Comparison of ENCODE assay signal across 33 cellular contexts in genomic region chr3:110485389-110485788, GRCh38.
"Had no signal": no experiment of that assay in that cellular context is flagged by ENCODE, and none has a peak within 500 bp of the region (broad histone marks: within the 10 kb centered on the region; RNA-seq: fewer than 3 reads in every experiment).

No MANE protein-coding gene starts in this region.

- H3K27ac Mint-ChIP-seq: naive thymus-derived CD8-positive, alpha-beta T cell; natural killer cell treated with Interleukin-12 subunit alpha and Interleukin-12 subunit beta and Interleukin-15 and Interleukin-18, amount 100 ng/mL, for 72 hours; nephron progenitor cell; progenitor cell of endocrine pancreas; stimulated activated memory B cell treated with anti-CD40 and anti-IgM and Interleukin-4, amounts not matched to agents 10 μg/mL and 1 μg/mL and 100 μg/mL, for 72 hours; stimulated activated naive CD8-positive, alpha-beta T cell treated with anti-CD3 and anti-CD28 coated beads, Interleukin-15, amount 100 ng/mL, for 72 hours had no signal

- DNase-seq: naive thymus-derived CD8-positive, alpha-beta T cell; nephron progenitor cell; nucleus accumbens; ovary; posterior cingulate gyrus; psoas muscle; right cardiac atrium; right lobe of liver; sigmoid colon; spleen; stimulated activated CD4-positive, alpha-beta T cell treated with anti-CD3 and anti-CD28 coated beads, Interleukin-12 subunit alpha, Interleukin-12 subunit beta, amount 100 ng/mL, for 4 hours; stimulated activated CD4-positive, alpha-beta T cell treated with anti-CD3 and anti-CD28 coated beads, Interleukin-1b, Interleukin-23, amount 100 ng/mL, for 48 hours; stimulated activated CD4-positive, alpha-beta T cell treated with anti-CD3 and anti-CD28 coated beads, Interleukin-4, amount 100 ng/mL, for 1 hour; stimulated activated CD4-positive, alpha-beta T cell treated with anti-CD3 and anti-CD28 coated beads, Interleukin-4, amount 100 ng/mL, for 4 hours; stimulated activated CD8-positive, alpha-beta memory T cell treated with anti-CD3 and anti-CD28 coated beads, Interleukin-4, amount 100 ng/mL, for 48 hours; stimulated activated naive CD4-positive, alpha-beta T cell; stimulated activated naive CD8-positive, alpha-beta T cell treated with anti-CD3 and anti-CD28 coated beads, Interleukin-15, amount 100 ng/mL, for 72 hours; stimulated activated naive CD8-positive, alpha-beta T cell treated with anti-CD3 and anti-CD28 coated beads, Interleukin-15, Interleukin-2, amounts not matched to agents 100 U/mL and 50 U/mL, for 24 hours; substantia nigra; thyroid gland; trophoblast cell; upper lobe of left lung had no signal

- H3K36me3 Mint-ChIP-seq: stimulated activated memory B cell treated with anti-CD40 and anti-IgM and Interleukin-4, amounts not matched to agents 10 μg/mL and 1 μg/mL and 100 μg/mL, for 72 hours had no signal

- H3K27me3 ChIP-seq: neutrophil, ovary, right lobe of liver, sigmoid colon, spleen, thyroid gland, tibial nerve, upper lobe of left lung, vagina had no signal

- H3K4me1 ChIP-seq: parathyroid adenoma, psoas muscle, right lobe of liver, sigmoid colon, spleen, thyroid gland, tibial nerve, upper lobe of left lung, vagina had no signal

- H3K4me3 ChIP-seq: ovary, psoas muscle, right lobe of liver, sigmoid colon, skin epidermis, smooth muscle cell, spleen, thoracic aorta, thyroid gland, tibial nerve, upper lobe of left lung, vagina had no signal

- H3K27me3 Mint-ChIP-seq: natural killer cell treated with Interleukin-12 subunit alpha and Interleukin-12 subunit beta and Interleukin-15 and Interleukin-18, amount 100 ng/mL, for 72 hours; progenitor cell of endocrine pancreas; stimulated activated memory B cell treated with anti-CD40 and anti-IgM and Interleukin-4, amounts not matched to agents 10 μg/mL and 1 μg/mL and 100 μg/mL, for 72 hours; stimulated activated naive CD8-positive, alpha-beta T cell treated with anti-CD3 and anti-CD28 coated beads, Interleukin-15, amount 100 ng/mL, for 72 hours had no signal

- H3K36me3 ChIP-seq: neutrophil, ovary, right lobe of liver, sigmoid colon, spleen, thoracic aorta, thyroid gland, tibial nerve, upper lobe of left lung, vagina had no signal

- H3K4me2 ChIP-seq: smooth muscle cell had no signal

- H3K27ac ChIP-seq: neutrophil, ovary, parathyroid adenoma, psoas muscle, right lobe of liver, sigmoid colon, skin epidermis, spleen, thoracic aorta, thyroid gland, tibial nerve, upper lobe of left lung, vagina had no signal

- H3K9me3 ChIP-seq: neutrophil, ovary, right lobe of liver, thyroid gland, vagina had no signal

- H3K4me3 Mint-ChIP-seq: naive thymus-derived CD8-positive, alpha-beta T cell; natural killer cell treated with Interleukin-12 subunit alpha and Interleukin-12 subunit beta and Interleukin-15 and Interleukin-18, amount 100 ng/mL, for 72 hours; nephron progenitor cell; neural crest cell; stimulated activated memory B cell treated with anti-CD40 and anti-IgM and Interleukin-4, amounts not matched to agents 10 μg/mL and 1 μg/mL and 100 μg/mL, for 72 hours; stimulated activated naive CD8-positive, alpha-beta T cell treated with anti-CD3 and anti-CD28 coated beads, Interleukin-15, amount 100 ng/mL, for 72 hours had no signal

- H3K4me1 Mint-ChIP-seq: naive thymus-derived CD8-positive, alpha-beta T cell; nephron progenitor cell; neural crest cell; stimulated activated memory B cell treated with anti-CD40 and anti-IgM and Interleukin-4, amounts not matched to agents 10 μg/mL and 1 μg/mL and 100 μg/mL, for 72 hours; stimulated activated naive CD8-positive, alpha-beta T cell treated with anti-CD3 and anti-CD28 coated beads, Interleukin-15, amount 100 ng/mL, for 72 hours had no signal

- ATAC-seq: naive thymus-derived CD8-positive, alpha-beta T cell; natural killer cell treated with Interleukin-12 subunit alpha and Interleukin-12 subunit beta and Interleukin-15 and Interleukin-18, amount 100 ng/mL, for 72 hours; psoas muscle; right cardiac atrium; right lobe of liver; stimulated activated memory B cell treated with anti-CD40 and anti-IgM and Interleukin-4, amounts not matched to agents 10 μg/mL and 1 μg/mL and 100 μg/mL, for 72 hours; stimulated activated naive CD8-positive, alpha-beta T cell treated with anti-CD3 and anti-CD28 coated beads, Interleukin-15, amount 100 ng/mL, for 72 hours; stimulated activated naive CD8-positive, alpha-beta T cell treated with anti-CD3 and anti-CD28 coated beads, Interleukin-15, Interleukin-2, amounts not matched to agents 100 U/mL and 50 U/mL, for 24 hours had no signal

- H2AFZ ChIP-seq: parathyroid adenoma had no signal

- H3K79me2 ChIP-seq: parathyroid adenoma had no signal

- H3K9ac ChIP-seq: parathyroid adenoma had no signal
